Comparison of ENCODE assay signal across 11 cellular contexts in genomic region chr1:206637605-206638004, GRCh38. TPM values are rescaled to one million over a fixed set of nuclear protein-coding genes. Genes with fewer than 3 reads are reported as not detected.
A peak's percentile ranks its signal among the peaks of the same experiment; 100 is the strongest.
DNase-seq lines count a peak whose midpoint lies in the region; ATAC-seq and TF ChIP-seq lines count a peak whose summit lies in the region.
"Had no signal": no experiment of that assay in that cellular context is flagged by ENCODE, and none has a peak within 500 bp of the region (broad histone marks: within the 10 kb centered on the region; RNA-seq: fewer than 3 reads in every experiment).

No MANE protein-coding gene starts in this region.

- H3F3A ChIP-seq in smooth muscle cell (ENCODE audit: low read depth), result no peaks in the 10 kb centered on the region

- peaks cover 27% of the 10 kb centered on the region for H3K4me1 Mint-ChIP-seq in T-helper 1 cell treated with Interleukin-12 subunit alpha and Interleukin-12 subunit beta and Interleukin-4 antibody, amounts not matched to agents 30 μg/mL and 1 μg/mL, for 36 hours (ENCODE audit: low read depth)

- peaks cover 44% of the 10 kb centered on the region for H3K4me1 ChIP-seq in adipocyte (ENCODE audit: control insufficient read depth, insufficient read depth, low read length)
- H3K4me1 ChIP-seq in smooth muscle cell (ENCODE audit: low read depth), result peaks cover 30% of the 10 kb centered on the region

- no peak for TF ChIP-seq CTCF in smooth muscle cell (IDR thresholded peaks at IDR 0.05; ENCODE audit: borderline replicate concordance, insufficient read depth, poor library complexity, severe bottlenecking)

- peaks cover 2% of the 10 kb centered on the region for H3K36me3 Mint-ChIP-seq in T-helper 1 cell treated with Interleukin-12 subunit alpha and Interleukin-12 subunit beta and Interleukin-4 antibody, amounts not matched to agents 30 μg/mL and 1 μg/mL, for 36 hours (ENCODE audit: low read depth)
- peaks cover 4 to 5% of the 10 kb centered on the region in 2 donors for H3K36me3 Mint-ChIP-seq in activated naive CD4-positive, alpha-beta T cell treated with anti-CD3 and anti-CD28 coated beads, Interleukin-2, amount 50 U/mL, for 72 hours

- H3K9ac ChIP-seq in adipocyte (ENCODE audit: low read length) (peak overlapping the region; percentile 89), smooth muscle cell (ENCODE audit: low read depth) (no peak overlapping the region)

- H4K20me1 ChIP-seq in smooth muscle cell (ENCODE audit: low read depth), result peaks cover 8% of the 10 kb centered on the region

- peak overlapping the region; percentile 29 for H3K4me3 Mint-ChIP-seq in T-helper 1 cell treated with Interleukin-12 subunit alpha and Interleukin-12 subunit beta and Interleukin-4 antibody, amounts not matched to agents 30 μg/mL and 1 μg/mL, for 36 hours

- DNase-seq in T-helper 1 cell (no peak), NCI-H82 (lab: John Stamatoyannopoulos, UW) (peak; percentile 89), adipocyte (ENCODE audit: low read depth) (no peak), smooth muscle cell (lab: John Stamatoyannopoulos, UW; ENCODE audit: unreplicated experiment) (no peak), NCI-H1930 (lab: John Stamatoyannopoulos, UW) (no peak)
- no peak for DNase-seq in activated naive CD4-positive, alpha-beta T cell treated with anti-CD3 and anti-CD28 coated beads, Interleukin-2, amount 50 U/mL, for 72 hours (ENCODE audit: low spot score in 2 of 2)
- DNase-seq: ACHN, foreskin fibroblast had no signal

- no peaks in the 10 kb centered on the region for H3K9me3 ChIP-seq in adipocyte (ENCODE audit: control insufficient read depth, low read length)
- no peaks in the 10 kb centered on the region for H3K9me3 ChIP-seq in smooth muscle cell (replicated peaks; ENCODE audit: low read depth)

- H3K27ac Mint-ChIP-seq in T-helper 1 cell treated with Interleukin-12 subunit alpha and Interleukin-12 subunit beta and Interleukin-4 antibody, amounts not matched to agents 30 μg/mL and 1 μg/mL, for 36 hours, result no peak overlapping the region
- no peak overlapping the region for H3K27ac Mint-ChIP-seq in activated naive CD4-positive, alpha-beta T cell treated with anti-CD3 and anti-CD28 coated beads, Interleukin-2, amount 50 U/mL, for 72 hours

- H3K27me3 ChIP-seq in adipocyte (replicated peaks; ENCODE audit: control insufficient read depth, insufficient read depth, low read length) (no peaks in the 10 kb centered on the region), smooth muscle cell (ENCODE audit: low read depth) (no peaks in the 10 kb centered on the region)

- no peaks in the 10 kb centered on the region for H3K9me3 Mint-ChIP-seq in T-helper 1 cell treated with Interleukin-12 subunit alpha and Interleukin-12 subunit beta and Interleukin-4 antibody, amounts not matched to agents 30 μg/mL and 1 μg/mL, for 36 hours
- H3K9me3 Mint-ChIP-seq in activated naive CD4-positive, alpha-beta T cell treated with anti-CD3 and anti-CD28 coated beads, Interleukin-2, amount 50 U/mL, for 72 hours, result no peaks in the 10 kb centered on the region

- H3K79me2 ChIP-seq in smooth muscle cell (ENCODE audit: low read depth), result no peaks in the 10 kb centered on the region

- no peak overlapping the region for H3K27ac ChIP-seq in smooth muscle cell (ENCODE audit: low read depth)
- H3K27ac ChIP-seq: HL-60 had no signal

- no peak for ATAC-seq in activated naive CD4-positive, alpha-beta T cell treated with anti-CD3 and anti-CD28 coated beads, Interleukin-2, amount 50 U/mL, for 72 hours
- ATAC-seq in HG03442 (IDR thresholded peaks at IDR 0.05; ENCODE audit: unreplicated experiment), result no peak

- peaks cover 5% of the 10 kb centered on the region for H3K36me3 ChIP-seq in adipocyte (ENCODE audit: control insufficient read depth, insufficient read depth, low read length, severe bottlenecking)
- no peaks in the 10 kb centered on the region for H3K36me3 ChIP-seq in smooth muscle cell (ENCODE audit: low read depth)

- H2AFZ ChIP-seq in smooth muscle cell (ENCODE audit: low read depth), result no peak overlapping the region

- H3K4me3 ChIP-seq in adipocyte (ENCODE audit: low read length), result peak overlapping the region; percentile 95
- no peak overlapping the region for H3K4me3 ChIP-seq in smooth muscle cell

- H3K4me2 ChIP-seq in smooth muscle cell, result peak overlapping the region; percentile 91

- H3K27me3 Mint-ChIP-seq in T-helper 1 cell treated with Interleukin-12 subunit alpha and Interleukin-12 subunit beta and Interleukin-4 antibody, amounts not matched to agents 30 μg/mL and 1 μg/mL, for 36 hours (ENCODE audit: low read depth), result peaks cover 8% of the 10 kb centered on the region

RNA-seq across cellular contexts. Expression of gene DYRK3, which starts 2.3 kb away (rescaled TPM):
- 11.1 and 21.4 TPM in 2 replicates for total RNA-seq in smooth muscle cell
- polyA plus RNA-seq in smooth muscle cell, result 6.9 and 13.7 TPM in 2 replicates
- 10 to 100 TPM in 1 of 2 donors, 1 to 10 TPM in 1; 2.8 to 12.8 TPM for total RNA-seq in activated naive CD4-positive, alpha-beta T cell treated with anti-CD3 and anti-CD28 coated beads, Interleukin-2, amount 50 U/mL, for 72 hours

RNA-seq across cellular contexts. Expression of gene EIF2D, which starts 25.3 kb away (rescaled TPM):
- total RNA-seq in smooth muscle cell, result 28.9 and 32.5 TPM in 2 replicates
- polyA plus RNA-seq in smooth muscle cell, result 22.8 and 22.9 TPM in 2 replicates
- total RNA-seq in activated naive CD4-positive, alpha-beta T cell treated with anti-CD3 and anti-CD28 coated beads, Interleukin-2, amount 50 U/mL, for 72 hours, result 100 to 1,000 TPM in 1 of 2 donors, 10 to 100 TPM in 1; 87.1 to 111 TPM

RNA-seq across cellular contexts. Expression of gene MAPKAPK2, which starts 47.1 kb away (rescaled TPM):
- total RNA-seq in smooth muscle cell, result 36.0 and 40.9 TPM in 2 replicates
- 14.3 and 16.9 TPM in 2 replicates for polyA plus RNA-seq in smooth muscle cell
- total RNA-seq in activated naive CD4-positive, alpha-beta T cell treated with anti-CD3 and anti-CD28 coated beads, Interleukin-2, amount 50 U/mL, for 72 hours, result 100 to 1,000 TPM in 1 of 2 donors, 10 to 100 TPM in 1; 69.4 to 116 TPM
